ENCODE assay signal across 13 cellular contexts in genomic region chr17:40306395-40306794, GRCh38. TPM values are rescaled to one million over a fixed set of nuclear protein-coding genes. Genes with fewer than 3 reads are reported as not detected.
DNase-seq lines count a peak whose midpoint lies in the region; ATAC-seq and TF ChIP-seq lines count a peak whose summit lies in the region.
"Had no signal": no experiment of that assay in that cellular context is flagged by ENCODE, and none has a peak within 500 bp of the region (broad histone marks: within the 10 kb centered on the region; RNA-seq: fewer than 3 reads in every experiment).

No MANE protein-coding gene starts in this region.

- no peak overlapping the region for H3K27ac ChIP-seq in CD8-positive, alpha-beta T cell (ENCODE audit: low read depth, low read length)
- peak overlapping the region; percentile 76 for H3K27ac ChIP-seq in KOPT-K1 (ENCODE audit: low read depth, low read length, poor library complexity, severe bottlenecking)
- H3K27ac ChIP-seq in ectodermal cell (ENCODE audit: insufficient read depth, low read depth, low read length, poor library complexity, severe bottlenecking) = peak overlapping the region; percentile 1
- peak overlapping the region; percentile 43 to 58 for H3K27ac ChIP-seq in prostate gland
- H3K27ac ChIP-seq in OCI-LY7 (ENCODE audit: low read depth, low read length, poor library complexity, severe bottlenecking) = no peak overlapping the region
- H3K27ac ChIP-seq: thoracic aorta had no signal

- POLR2A ChIA-PET in CD8-positive, alpha-beta T cell (lab: Charles Lee) = interaction anchor here (1.0 to 7.4 kb wide), 8 partner anchors 8 to 241 kb away, joined by 3 to 51 read pairs (median 4); no protein-coding TSS in a partner anchor
- POLR2A ChIA-PET in OCI-LY7 (lab: Charles Lee) = no interaction called here

- no peaks in the 10 kb centered on the region for H3K27me3 ChIP-seq in CD8-positive, alpha-beta T cell (ENCODE audit: insufficient read depth, low read length)
- H3K27me3 ChIP-seq in ectodermal cell (ENCODE audit: control insufficient read depth, insufficient read depth, low read length, poor library complexity, severe bottlenecking) = no peaks in the 10 kb centered on the region
- no peaks in the 10 kb centered on the region for H3K27me3 ChIP-seq in prostate gland (replicated peaks; ENCODE audit: insufficient read depth)

- no peak overlapping the region for H3K4me3 ChIP-seq in CD8-positive, alpha-beta T cell (ENCODE audit: low read depth, low read length)
- no peak overlapping the region for H3K4me3 ChIP-seq in ectodermal cell (ENCODE audit: insufficient read depth, low read depth, low read length)
- H3K4me3 ChIP-seq in prostate gland = no peak overlapping the region
- H3K4me3 ChIP-seq in OCI-LY7 (ENCODE audit: low read depth, low read length, poor library complexity, severe bottlenecking) = no peak overlapping the region
- H3K4me3 ChIP-seq: thoracic aorta had no signal

- no peak overlapping the region for H3K4me2 ChIP-seq in OCI-LY7 (ENCODE audit: low read length)

- H3K9me3 Mint-ChIP-seq in CD8-positive, alpha-beta T cell = no peaks in the 10 kb centered on the region
- H3K9me3 Mint-ChIP-seq: nephron had no signal

- H3K4me3 Mint-ChIP-seq in CD8-positive, alpha-beta T cell = no peak overlapping the region
- H3K4me3 Mint-ChIP-seq: nephron had no signal

- TF ChIP-seq POLR2A in prostate gland (IDR thresholded peaks at IDR 0.05) = no peak

- H3K36me3 Mint-ChIP-seq in CD8-positive, alpha-beta T cell = no peaks in the 10 kb centered on the region

- H3K4me1 ChIP-seq in CD8-positive, alpha-beta T cell (ENCODE audit: insufficient read depth, low read length) = peaks cover 68% of the 10 kb centered on the region
- H3K4me1 ChIP-seq in ectodermal cell (ENCODE audit: control insufficient read depth, insufficient read depth, low read length) (peaks cover 41% of the 10 kb centered on the region), prostate gland (replicated peaks) (peaks cover 28% of the 10 kb centered on the region), OCI-LY7 (ENCODE audit: insufficient read depth, low read length, poor library complexity, severe bottlenecking) (peaks cover 18% of the 10 kb centered on the region)

- BruUV-seq in OCI-LY7 (replicated peaks; lab: Mats Ljungman, UMichigan) = no TSS peak

- no peaks in the 10 kb centered on the region for H3K27me3 Mint-ChIP-seq in CD8-positive, alpha-beta T cell (ENCODE audit: low read depth)

- CTCF ChIA-PET in CD8-positive, alpha-beta T cell (lab: Charles Lee) = interaction anchor here (0.8 to 34.6 kb wide), 7 partner anchors 9 to 138 kb away, joined by 3 to 1103 read pairs (median 21); partner anchors contain the start of gene GJD3
- CTCF ChIA-PET in OCI-LY7 (lab: Charles Lee; ENCODE audit: unreplicated experiment) = no interaction called here

- H4K20me1 ChIP-seq in OCI-LY7 (ENCODE audit: insufficient read depth, low read length) = peaks cover 18% of the 10 kb centered on the region; the same call in 1 of the 2 replicates

- no peak overlapping the region for H2AFZ ChIP-seq in OCI-LY7 (ENCODE audit: low read length)

- ATAC-seq in CD8-positive, alpha-beta T cell = no peak
- ATAC-seq in GM21529 (IDR thresholded peaks at IDR 0.05; ENCODE audit: unreplicated experiment) = no peak

- TF ChIP-seq CTCF in CD8-positive, alpha-beta T cell (IDR thresholded peaks at IDR 0.05) = no peak
- TF ChIP-seq CTCF in prostate gland (IDR thresholded peaks at IDR 0.05) (no peak), OCI-LY7 (conservative IDR thresholded peaks at IDR 0.05; ENCODE audit: low read length) (no peak)

- H3K4me1 Mint-ChIP-seq in CD8-positive, alpha-beta T cell (ENCODE audit: low read depth) = peaks cover 12% of the 10 kb centered on the region

- H3K9me2 ChIP-seq in OCI-LY7 (ENCODE audit: insufficient read depth, low read length) = no peaks in the 10 kb centered on the region

- intact Hi-C loops in CD8-positive, alpha-beta T cell (cut with DNase I, micrococcal nuclease) = no loop called here
- intact Hi-C loops in prostate gland (cut with DNase I) = no loop called here
- intact Hi-C loops in OCI-LY7 (cut with micrococcal nuclease; ENCODE audit: unreplicated experiment) = no loop called here

- H3K9me3 ChIP-seq in CD8-positive, alpha-beta T cell (ENCODE audit: low read length) = no peaks in the 10 kb centered on the region
- H3K9me3 ChIP-seq in KOPT-K1 (ENCODE audit: insufficient read depth, low read length, poor library complexity, severe bottlenecking) = no peaks in the 10 kb centered on the region
- H3K9me3 ChIP-seq in ectodermal cell (ENCODE audit: control insufficient read depth, low read length) = no peaks in the 10 kb centered on the region
- H3K9me3 ChIP-seq in prostate gland = no peaks in the 10 kb centered on the region
- H3K9me3 ChIP-seq in OCI-LY7 (ENCODE audit: low read length) = no peaks in the 10 kb centered on the region
- H3K9me3 ChIP-seq: thoracic aorta had no signal

- 71 to 75% methylated on average over 2 of the region's 2 CpGs for WGBS in ectodermal cell, 2 experiments
- WGBS in prostate gland = 33% methylated on average over 2 of the region's 2 CpGs

- H3K79me2 ChIP-seq in OCI-LY7 (ENCODE audit: insufficient read depth, low read depth, low read length) = no peaks in the 10 kb centered on the region

- peak overlapping the region; percentile 55 for H3K27ac Mint-ChIP-seq in CD8-positive, alpha-beta T cell
- H3K27ac Mint-ChIP-seq: nephron had no signal

- H3K36me3 ChIP-seq in CD8-positive, alpha-beta T cell (ENCODE audit: insufficient read depth, low read length) = no peaks in the 10 kb centered on the region
- H3K36me3 ChIP-seq in KOPT-K1 (ENCODE audit: insufficient read depth, low read length) (peaks cover 41% of the 10 kb centered on the region), ectodermal cell (ENCODE audit: control insufficient read depth, insufficient read depth, low read length) (peaks cover 16% of the 10 kb centered on the region), prostate gland (no peaks in the 10 kb centered on the region), OCI-LY7 (ENCODE audit: insufficient read depth, low read length) (peaks cover 41% of the 10 kb centered on the region)
- H3K36me3 ChIP-seq: thoracic aorta had no signal

- no peak for DNase-seq in CD8-positive, alpha-beta T cell
- DNase-seq in prostate gland (ENCODE audit: low spot score) = no peak
- no peak for DNase-seq in mesenteric fat pad (ENCODE audit: low spot score)
- no peak for DNase-seq in NCI-H345 treated with DMSO at 0.1 percent for 48 hours (lab: John Stamatoyannopoulos, UW; ENCODE audit: unreplicated experiment)
- no peak for DNase-seq in OCI-LY7 (ENCODE audit: low spot score)
- DNase-seq: NCI-H1048; stimulated activated CD4-positive, alpha-beta T cell treated with anti-CD3 and anti-CD28 coated beads, Interleukin-4, amount 100 ng/mL, for 4 hours had no signal

RNA-seq across cellular contexts. Expression of gene RARA, which starts 2.6 kb away (rescaled TPM):
- 100 to 1,000 TPM; 133 TPM for total RNA-seq in CD8-positive, alpha-beta T cell
- polyA plus RNA-seq in ectodermal cell (2013, experiment 1 of 4) = 14.2 TPM
- 19.1 TPM for polyA plus RNA-seq in ectodermal cell (2013, experiment 2 of 4)
- polyA plus RNA-seq in ectodermal cell (2013, experiment 3 of 4) = 16.9 TPM
- 19.9 TPM for polyA plus RNA-seq in ectodermal cell (2013, experiment 4 of 4)
- 10 to 100 TPM; 24.4 to 70.6 TPM for total RNA-seq in prostate gland
- 70.3 TPM for total RNA-seq in mesenteric fat pad
- total RNA-seq in OCI-LY7 (2014; rRNA removed; shearing (Covaris generic)) = 3.1 and 5.7 TPM in 2 replicates
- total RNA-seq in OCI-LY7 (2022) = 8.0 and 8.6 TPM in 2 replicates

RNA-seq across cellular contexts. Expression of gene CDC6, which starts 18.7 kb away (rescaled TPM):
- total RNA-seq in CD8-positive, alpha-beta T cell = 1 to 10 TPM; 2.0 to 2.9 TPM
- polyA plus RNA-seq in ectodermal cell (2013, experiment 1 of 4) = 66.7 TPM
- 69.9 TPM for polyA plus RNA-seq in ectodermal cell (2013, experiment 2 of 4)
- 49.9 TPM for polyA plus RNA-seq in ectodermal cell (2013, experiment 3 of 4)
- polyA plus RNA-seq in ectodermal cell (2013, experiment 4 of 4) = 49.4 TPM
- total RNA-seq in prostate gland (10 to 100 TPM in 1 of 2 donors, 1 to 10 TPM in 1; 2.1 to 10.3 TPM), mesenteric fat pad (2.4 TPM), OCI-LY7 (2022) (132 and 156 TPM in 2 replicates)
- total RNA-seq in OCI-LY7 (2014; rRNA removed; shearing (Covaris generic)) = 72.3 and 75.2 TPM in 2 replicates

RNA-seq across cellular contexts. Expression of gene GJD3, which starts 58.1 kb away (rescaled TPM):
- not detected for total RNA-seq in CD8-positive, alpha-beta T cell
- polyA plus RNA-seq in ectodermal cell (2013, experiment 1 of 4) = not detected
- polyA plus RNA-seq in ectodermal cell (2013, experiment 2 of 4) = 0.46 TPM
- 0.32 TPM for polyA plus RNA-seq in ectodermal cell (2013, experiment 3 of 4)
- polyA plus RNA-seq in ectodermal cell (2013, experiment 4 of 4) = not detected
- total RNA-seq in prostate gland (1 to 10 TPM in 1 of 2 donors, under 1 TPM in 1; 0.82 to 5.3 TPM), mesenteric fat pad (0.77 TPM), OCI-LY7 (2022) (not detected in 2 replicates)
- not detected in 2 replicates for total RNA-seq in OCI-LY7 (2014; rRNA removed; shearing (Covaris generic))
- total RNA-seq: T-helper 2 cell treated with Interferon-gamma antibody and Interleukin-4, amounts not matched to agents 100 ng/mL and 5 ng/mL, for 36 hours had no signal

Comparison
In these comparisons a context has a peak if more than half of its experiments do, and no peak if none do; other contexts are left out.
1. H3K27ac ChIP-seq: peak in KOPT-K1 (single experiment), ectodermal cell (single experiment) and prostate gland (2 of 2); none in CD8-positive, alpha-beta T cell (single experiment) and OCI-LY7 (single experiment).
2. RNA of gene CDC6, which starts 18.7 kb away (total RNA-seq): 72.3 to 156 TPM in OCI-LY7; 2.1 to 10.3 TPM in prostate gland, 2.0 to 2.9 TPM in CD8-positive, alpha-beta T cell and 2.4 TPM in mesenteric fat pad (single experiment); every median in the first group is over 4 times any median in the second.